Comparison of ENCODE assay signal across 8 cellular contexts in the genomic region with DNA sequence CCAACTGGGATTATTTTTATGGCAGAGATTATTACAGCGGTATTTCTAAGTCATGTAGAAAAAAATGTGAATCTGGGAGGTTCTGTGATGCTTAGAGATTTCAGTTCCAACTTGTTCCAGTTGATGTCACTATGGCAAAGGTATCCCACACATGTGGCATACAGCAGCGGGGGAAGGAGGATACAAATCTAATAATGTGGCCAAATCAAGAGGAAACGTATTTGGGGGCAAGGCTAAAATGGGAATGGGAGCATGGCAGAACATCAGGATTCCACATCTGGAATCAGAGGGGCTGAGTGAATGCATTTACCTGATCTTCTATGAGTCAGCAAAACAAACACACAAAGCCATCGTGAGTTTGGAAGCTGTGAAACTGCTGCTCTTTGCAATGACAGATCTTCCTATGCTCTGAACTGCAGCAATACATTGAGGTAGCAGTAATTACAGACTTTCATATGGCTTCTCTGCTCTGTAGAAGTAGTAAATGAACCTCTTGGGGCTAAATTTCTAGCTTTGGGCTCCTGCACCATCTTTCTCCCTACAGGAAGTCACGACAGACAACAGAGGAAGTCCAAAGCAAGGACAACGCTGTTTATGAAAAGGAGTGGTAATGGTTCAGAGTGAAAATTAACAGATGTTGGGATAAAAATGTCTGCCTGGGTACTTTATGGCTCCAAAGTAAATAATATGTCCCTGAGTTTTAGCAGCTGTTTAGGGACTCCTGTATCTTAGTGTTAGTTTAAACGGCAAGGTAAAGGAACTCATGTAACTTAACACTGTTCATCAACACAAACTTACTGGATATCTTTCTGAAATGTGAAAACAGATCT. TPM values are rescaled to one million over a fixed set of nuclear protein-coding genes. Genes with fewer than 3 reads are reported as not detected.
DNase-seq lines count a peak whose midpoint lies in the region; ATAC-seq and TF ChIP-seq lines count a peak whose summit lies in the region.

No MANE protein-coding gene starts in this region.

- H3K27ac Mint-ChIP-seq in CD8-positive, alpha-beta memory T cell, result peak overlapping the region in 3 of 8 donors; percentile 7 to 41 (median 10)
- peak overlapping the region; percentile 72 for H3K27ac Mint-ChIP-seq in stimulated activated naive B cell treated with anti-CD40 and anti-IgM and Interleukin-4, amounts not matched to agents 10 μg/mL and 1 μg/mL and 100 μg/mL, for 72 hours

- peak; percentile 75 for ATAC-seq in GM18907 (IDR thresholded peaks at IDR 0.05; ENCODE audit: unreplicated experiment)
- peak; percentile 46 for ATAC-seq in HG03521 (IDR thresholded peaks at IDR 0.05; ENCODE audit: unreplicated experiment)
- peak; percentile 79 to 84 for ATAC-seq in stimulated activated naive B cell treated with anti-CD40 and anti-IgM and Interleukin-4, amounts not matched to agents 10 μg/mL and 1 μg/mL and 100 μg/mL, for 72 hours (replicated peaks)

- POLR2A ChIA-PET in CD8-positive, alpha-beta memory T cell (lab: Charles Lee), result no interaction called here

- H3K9me3 Mint-ChIP-seq in CD8-positive, alpha-beta memory T cell, result no peaks in the 10 kb centered on the region
- no peaks in the 10 kb centered on the region for H3K9me3 Mint-ChIP-seq in stimulated activated naive B cell treated with anti-CD40 and anti-IgM and Interleukin-4, amounts not matched to agents 10 μg/mL and 1 μg/mL and 100 μg/mL, for 72 hours

- H3K4me3 ChIP-seq in CD8-positive, alpha-beta memory T cell (ENCODE audit: low read length), result peak overlapping the region; percentile 49
- H3K4me3 ChIP-seq in kidney epithelial cell (ENCODE audit: low read depth, low read length), result peak overlapping the region; percentile 5

- H3K4me1 Mint-ChIP-seq in CD8-positive, alpha-beta memory T cell, result peaks cover 9 to 16% (median 15%) of the 10 kb centered on the region in 3 donors
- H3K4me1 Mint-ChIP-seq in stimulated activated naive B cell treated with anti-CD40 and anti-IgM and Interleukin-4, amounts not matched to agents 10 μg/mL and 1 μg/mL and 100 μg/mL, for 72 hours, result peaks cover 7 to 10% of the 10 kb centered on the region in 2 donors

- H3K27ac ChIP-seq in CD8-positive, alpha-beta memory T cell (ENCODE audit: low read depth, low read length), result no peak overlapping the region

- peaks cover 6% of the 10 kb centered on the region for H3K27me3 ChIP-seq in CD8-positive, alpha-beta memory T cell (ENCODE audit: insufficient read depth, low read length, poor library complexity, severe bottlenecking)
- H3K27me3 ChIP-seq in kidney epithelial cell (ENCODE audit: control insufficient read depth, insufficient read depth, low read length), result no peaks in the 10 kb centered on the region

- peak; percentile 61 for TF ChIP-seq CTCF in kidney epithelial cell (IDR thresholded peaks at IDR 0.05; ENCODE audit: insufficient read depth, low read length, poor library complexity, severe bottlenecking)

- H3K4me3 Mint-ChIP-seq in CD8-positive, alpha-beta memory T cell, result peak overlapping the region; percentile 42 to 77 (median 68)
- peak overlapping the region; percentile 79 to 85 for H3K4me3 Mint-ChIP-seq in stimulated activated naive B cell treated with anti-CD40 and anti-IgM and Interleukin-4, amounts not matched to agents 10 μg/mL and 1 μg/mL and 100 μg/mL, for 72 hours

- in situ Hi-C loops in T47D (cut with HindIII; ENCODE audit: low pct_unique_long_range_greater_than_20kb, low sequenced_read_pairs), result no loop called here

- H3K9me3 ChIP-seq in CD8-positive, alpha-beta memory T cell (ENCODE audit: low read length), result no peaks in the 10 kb centered on the region

- H3K27me3 Mint-ChIP-seq in CD8-positive, alpha-beta memory T cell, result peaks cover 1 to 41% of the 10 kb centered on the region in 2 donors
- H3K27me3 Mint-ChIP-seq in stimulated activated naive B cell treated with anti-CD40 and anti-IgM and Interleukin-4, amounts not matched to agents 10 μg/mL and 1 μg/mL and 100 μg/mL, for 72 hours, result peaks cover 10 to 18% of the 10 kb centered on the region in 2 donors

- DNase-seq in CD8-positive, alpha-beta memory T cell, result no peak
- peak; percentile 56 for DNase-seq in OCI-M1 (lab: John Stamatoyannopoulos, UW)
- peak; percentile 21 to 53 for DNase-seq in T47D (ENCODE audit: low read depth in 1 of 2, low spot score in 1 of 2)
- DNase-seq in kidney epithelial cell (ENCODE audit: low read depth), result peak; percentile 2
- peak; percentile 4 for DNase-seq in stimulated activated naive B cell treated with anti-CD40 and anti-IgM and Interleukin-4, amounts not matched to agents 10 μg/mL and 1 μg/mL and 100 μg/mL, for 72 hours
- DNase-seq in NK-92 treated with Interleukin-12 subunit alpha and Interleukin-12 subunit beta, amount 100 ng/mL, for 24 hours (lab: John Stamatoyannopoulos, UW), result no peak

- no peaks in the 10 kb centered on the region for H3K36me3 Mint-ChIP-seq in CD8-positive, alpha-beta memory T cell
- no peaks in the 10 kb centered on the region for H3K36me3 Mint-ChIP-seq in stimulated activated naive B cell treated with anti-CD40 and anti-IgM and Interleukin-4, amounts not matched to agents 10 μg/mL and 1 μg/mL and 100 μg/mL, for 72 hours

- H3K36me3 ChIP-seq in CD8-positive, alpha-beta memory T cell (ENCODE audit: insufficient read depth, low read length), result no peaks in the 10 kb centered on the region
- H3K36me3 ChIP-seq in kidney epithelial cell (ENCODE audit: control insufficient read depth, insufficient read depth, low read length), result no peaks in the 10 kb centered on the region

- CTCF ChIA-PET in CD8-positive, alpha-beta memory T cell (lab: Charles Lee), result interaction anchor here (0.7 to 1.7 kb wide), 3 partner anchors 11 to 14 kb away, joined by 3 to 7 read pairs (median 3); no protein-coding TSS in a partner anchor

- H3K4me1 ChIP-seq in CD8-positive, alpha-beta memory T cell (ENCODE audit: insufficient read depth, low read length), result no peaks in the 10 kb centered on the region

RNA-seq across cellular contexts. Expression of gene GABPA, which starts 55.6 kb away (rescaled TPM):
- 10 to 100 TPM; 25.0 to 26.8 TPM for total RNA-seq in CD8-positive, alpha-beta memory T cell
- polyA plus RNA-seq in CD8-positive, alpha-beta memory T cell, result 17.9 TPM
- 16.1 and 16.6 TPM in 2 replicates for total RNA-seq in kidney epithelial cell

RNA-seq across cellular contexts. Expression of gene ATP5PF, which starts 55.6 kb away (rescaled TPM):
- 100 to 1,000 TPM; 182 to 197 TPM for total RNA-seq in CD8-positive, alpha-beta memory T cell
- polyA plus RNA-seq in CD8-positive, alpha-beta memory T cell, result 366 TPM
- 107 and 135 TPM in 2 replicates for total RNA-seq in kidney epithelial cell

Comparison
In these comparisons a context has a peak if more than half of its experiments do, and no peak if none do; other contexts are left out.
1. DNase-seq: peak in OCI-M1 (single experiment), T47D (2 of 2), kidney epithelial cell (single experiment) and stimulated activated naive B cell treated with anti-CD40 and anti-IgM and Interleukin-4, amounts not matched to agents 10 μg/mL and 1 μg/mL and 100 μg/mL, for 72 hours (single experiment); none in CD8-positive, alpha-beta memory T cell (0 of 5) and NK-92 treated with Interleukin-12 subunit alpha and Interleukin-12 subunit beta, amount 100 ng/mL, for 24 hours (single experiment).
2. Peak in every context shown above with its lines, with median percentiles within 50 percentile points of each other: ATAC-seq.